In the genomic region with DNA sequence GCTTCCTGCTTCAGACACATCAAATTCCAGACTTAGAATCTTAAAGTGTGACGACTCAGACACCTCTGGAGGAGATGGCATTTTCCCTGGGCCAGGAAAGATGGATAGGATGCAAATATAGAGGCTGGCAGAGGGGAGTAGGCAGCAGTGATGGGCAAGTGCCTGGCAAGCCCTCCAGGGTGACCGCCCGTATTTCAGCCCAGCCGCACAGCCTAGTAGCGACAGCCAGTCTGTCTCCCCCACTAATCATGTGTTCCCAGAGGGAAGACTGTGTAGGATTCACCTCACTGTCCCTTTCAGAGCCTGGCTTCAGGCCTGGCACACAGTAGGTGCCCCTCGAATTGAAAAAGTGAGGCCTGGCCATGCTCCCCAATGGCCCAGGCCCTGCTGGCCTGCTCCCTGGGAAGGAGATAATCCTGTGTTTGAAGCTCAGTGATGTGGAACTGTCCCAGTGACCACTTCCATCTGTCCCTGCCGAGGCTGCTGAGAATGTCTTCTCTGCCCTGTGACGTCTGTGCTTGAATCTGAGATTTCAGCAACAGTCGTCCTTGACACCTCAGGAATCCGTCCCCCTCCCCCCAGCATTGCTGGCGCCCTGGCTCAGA, we compare ENCODE assay signal across 23 cellular contexts.
"Had no signal": no experiment of that assay in that cellular context is flagged by ENCODE, and none has a peak within 500 bp of the region (broad histone marks: within the 10 kb centered on the region; RNA-seq: fewer than 3 reads in every experiment).

No MANE protein-coding gene starts in this region.

- H3K27me3 Mint-ChIP-seq: central memory CD8-positive, alpha-beta T cell; memory B cell; naive B cell; stimulated activated naive B cell treated with anti-CD40 and anti-IgM and Interleukin-4, amounts not matched to agents 10 μg/mL and 1 μg/mL and 100 μg/mL, for 72 hours; T-cell had no signal

- H3K9me3 Mint-ChIP-seq: central memory CD8-positive, alpha-beta T cell; immature natural killer cell; memory B cell; naive B cell; stimulated activated naive B cell treated with anti-CD40 and anti-IgM and Interleukin-4, amounts not matched to agents 10 μg/mL and 1 μg/mL and 100 μg/mL, for 72 hours; T-cell had no signal

- ATAC-seq: gastroesophageal sphincter; heart right ventricle; left ventricle myocardium superior; mucosa of descending colon; stimulated activated naive B cell treated with anti-CD40 and anti-IgM and Interleukin-4, amounts not matched to agents 10 μg/mL and 1 μg/mL and 100 μg/mL, for 72 hours; T-cell had no signal

- H3K9me3 ChIP-seq: esophagus muscularis mucosa, gastroesophageal sphincter, heart right ventricle, mucosa of descending colon, sigmoid colon, SK-N-SH, thoracic aorta, upper lobe of left lung had no signal

- DNase-seq: activated CD4-positive, alpha-beta T cell treated with anti-CD3 and anti-CD28 coated beads for 1 hour; activated naive CD4-positive, alpha-beta T cell treated with anti-CD3 and anti-CD28 coated beads, Interleukin-2, amount 50 U/mL, for 16 hours; aorta; dermis blood vessel endothelial cell; effector memory CD4-positive, alpha-beta T cell; heart right ventricle; immature natural killer cell; kidney glomerular epithelial cell; left ventricle myocardium superior; naive B cell; sigmoid colon; SK-N-SH; stimulated activated CD4-positive, alpha-beta T cell treated with anti-CD3 and anti-CD28 coated beads, Interleukin-4, amount 100 ng/mL, for 4 hours; stimulated activated naive B cell treated with anti-CD40 and anti-IgM and Interleukin-4, amounts not matched to agents 10 μg/mL and 1 μg/mL and 100 μg/mL, for 72 hours; T-cell; T1000; upper lobe of left lung had no signal

- H3K27ac Mint-ChIP-seq: immature natural killer cell; memory B cell; naive B cell; stimulated activated naive B cell treated with anti-CD40 and anti-IgM and Interleukin-4, amounts not matched to agents 10 μg/mL and 1 μg/mL and 100 μg/mL, for 72 hours; T-cell had no signal

- H3K27me3 ChIP-seq: upper lobe of left lung had no signal

- H3K4me1 ChIP-seq: esophagus muscularis mucosa, gastroesophageal sphincter, sigmoid colon, upper lobe of left lung had no signal

- H3K36me3 ChIP-seq: esophagus muscularis mucosa, gastroesophageal sphincter, heart right ventricle, sigmoid colon, upper lobe of left lung had no signal

- H3K4me3 Mint-ChIP-seq: central memory CD8-positive, alpha-beta T cell; immature natural killer cell; memory B cell; naive B cell; stimulated activated naive B cell treated with anti-CD40 and anti-IgM and Interleukin-4, amounts not matched to agents 10 μg/mL and 1 μg/mL and 100 μg/mL, for 72 hours; T-cell had no signal

- H3K27ac ChIP-seq: esophagus muscularis mucosa, gastroesophageal sphincter, heart right ventricle, sigmoid colon, thoracic aorta, upper lobe of left lung had no signal

- H3K4me1 Mint-ChIP-seq: T-cell had no signal

- H3K4me3 ChIP-seq: esophagus muscularis mucosa, gastroesophageal sphincter, heart right ventricle, mucosa of descending colon, sigmoid colon, thoracic aorta, upper lobe of left lung had no signal

- H3K36me3 Mint-ChIP-seq: naive B cell, T-cell had no signal
